1 cellular context compared by ENCODE assay signal in genomic region chr2:149021761-149022160, GRCh38.
TF ChIP-seq lines count a peak whose summit lies in the region.

No MANE protein-coding gene starts in this region.

TF ChIP-seq in GM12878, 131 proteins besides CTCF, POLR2A, EP300 and RAD21 (continued from another document and continues in another):
- no peak for TF ChIP-seq ZBTB4 (CRISPR knock-in tag; IDR thresholded peaks at IDR 0.05)
- no peak for TF ChIP-seq CEBPZ (IDR thresholded peaks at IDR 0.05; ENCODE audit: low read depth, low read length)
- TF ChIP-seq ZZZ3 (IDR thresholded peaks at IDR 0.05; ENCODE audit: control insufficient read depth, insufficient read length, low read depth): no peak
- TF ChIP-seq ZSCAN29 (IDR thresholded peaks at IDR 0.05): no peak
- TF ChIP-seq NR2C2 (IDR thresholded peaks at IDR 0.05; ENCODE audit: borderline replicate concordance, control insufficient read depth, insufficient read length, low read depth): no peak
- TF ChIP-seq PKNOX1 (IDR thresholded peaks at IDR 0.05): no peak
- no peak for TF ChIP-seq KDM1A (IDR thresholded peaks at IDR 0.05; ENCODE audit: borderline replicate concordance)
- TF ChIP-seq YY1 (IDR thresholded peaks at IDR 0.05; ENCODE audit: low read depth, low read length): peak; percentile 70; the same call in 1 of the 2 replicates
- TF ChIP-seq SIN3A (IDR thresholded peaks at IDR 0.05; ENCODE audit: low read depth, low read length): no peak
- TF ChIP-seq ZNF217 (IDR thresholded peaks at IDR 0.05): no peak
- TF ChIP-seq POU2F2 (IDR thresholded peaks at IDR 0.05; ENCODE audit: borderline replicate concordance, low read depth, low read length): peak; percentile 29; the same call in 1 of the 3 replicates
- no peak for TF ChIP-seq SREBF1 (IDR thresholded peaks at IDR 0.05; ENCODE audit: low read length)
- no peak for TF ChIP-seq SMC3 (IDR thresholded peaks at IDR 0.05; ENCODE audit: borderline replicate concordance, low read length)
- no peak for TF ChIP-seq ZBTB40 (IDR thresholded peaks at IDR 0.05; ENCODE audit: borderline replicate concordance)
- no peak for TF ChIP-seq ATF2 (IDR thresholded peaks at IDR 0.05; ENCODE audit: low read length)
- no peak for TF ChIP-seq CBX5 (IDR thresholded peaks at IDR 0.05; ENCODE audit: low read depth)
- TF ChIP-seq SIX5 (IDR thresholded peaks at IDR 0.05; ENCODE audit: low read depth, low read length, severe bottlenecking): peak; percentile 5
- TF ChIP-seq E2F8 (IDR thresholded peaks at IDR 0.05; ENCODE audit: low read depth, partially characterized antibody): no peak
- TF ChIP-seq BRCA1 (IDR thresholded peaks at IDR 0.05; ENCODE audit: low read depth, low read length): no peak
- no peak for TF ChIP-seq ATF7 (IDR thresholded peaks at IDR 0.05; ENCODE audit: low read depth)
- no peak for TF ChIP-seq GABPA (IDR thresholded peaks at IDR 0.05; ENCODE audit: low read depth)
- TF ChIP-seq ZNF592 (IDR thresholded peaks at IDR 0.05): no peak
- TF ChIP-seq SRF (IDR thresholded peaks at IDR 0.05; ENCODE audit: low read depth in 2 of 2, low read length in 2 of 2): no peak
- no peak for TF ChIP-seq ZBTB33 (IDR thresholded peaks at IDR 0.05)
- TF ChIP-seq NR2F1 (conservative IDR thresholded peaks at IDR 0.05): no peak
- TF ChIP-seq TAF1 (IDR thresholded peaks at IDR 0.05; ENCODE audit: borderline replicate concordance, low read depth, low read length): peak; percentile 31; the same call in 1 of the 2 replicates
- no peak for TF ChIP-seq BCL3 (IDR thresholded peaks at IDR 0.05; ENCODE audit: borderline replicate concordance, insufficient read depth, low read depth, low read length, poor library complexity, severe bottlenecking)
- no peak for TF ChIP-seq MEF2B (IDR thresholded peaks at IDR 0.05; ENCODE audit: partially characterized antibody, poor library complexity, severe bottlenecking)
- no peak for TF ChIP-seq MTA2 (IDR thresholded peaks at IDR 0.05; ENCODE audit: low read depth)
